In the genomic region with DNA sequence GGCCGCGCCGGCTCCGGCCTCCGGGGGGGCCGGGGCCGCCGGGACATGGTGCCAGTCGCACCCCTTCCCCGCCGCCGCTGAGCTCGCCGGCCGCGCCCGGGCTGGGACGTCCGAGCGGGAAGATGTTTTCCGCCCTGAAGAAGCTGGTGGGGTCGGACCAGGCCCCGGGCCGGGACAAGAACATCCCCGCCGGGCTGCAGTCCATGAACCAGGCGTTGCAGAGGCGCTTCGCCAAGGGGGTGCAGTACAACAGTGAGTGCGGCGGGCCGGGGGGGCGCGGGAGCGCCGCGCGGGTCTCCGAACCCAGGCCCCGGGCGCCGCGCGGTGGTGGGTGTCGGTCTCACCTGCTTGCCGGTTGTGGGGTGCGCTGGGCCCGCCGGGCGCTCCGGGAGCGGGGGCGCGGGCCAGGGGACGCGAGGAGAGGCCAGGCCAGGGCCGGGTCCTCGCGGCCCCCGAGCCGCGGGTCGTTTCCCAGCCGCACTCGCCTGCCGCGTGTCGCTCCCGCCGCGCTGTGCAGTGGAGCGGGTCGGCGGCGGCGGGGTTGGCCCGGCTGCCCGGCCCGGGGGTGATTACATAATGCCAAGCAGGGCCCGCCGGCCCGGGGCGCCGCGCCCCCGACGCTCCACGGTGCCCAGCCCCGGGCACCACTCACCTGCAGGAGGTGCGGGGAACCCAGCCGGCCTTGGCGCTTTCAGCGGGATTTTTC, we compare ENCODE assay signal across 8 cellular contexts. TPM values are rescaled to one million over a fixed set of nuclear protein-coding genes. Genes with fewer than 3 reads are reported as not detected.
DNase-seq lines count a peak whose midpoint lies in the region; ATAC-seq and TF ChIP-seq lines count a peak whose summit lies in the region.

No MANE protein-coding gene starts in this region.

- H3K9me3 Mint-ChIP-seq in CD4-positive, alpha-beta T cell, result no peaks in the 10 kb centered on the region

- H2AFZ ChIP-seq in neural cell (ENCODE audit: low read depth, low read length), result no peak overlapping the region

- DNase-seq in CD4-positive, alpha-beta T cell, result peak in 9 of 10 experiments; percentile 36 to 62 (median 43)
- peak; percentile 74 for DNase-seq in activated CD8-positive, alpha-beta memory T cell treated with anti-CD3 and anti-CD28 coated beads, Interleukin-2, amount 50 U/mL, for 48 hours
- no peak for DNase-seq in esophagus squamous epithelium (lab: John Stamatoyannopoulos, UW)
- DNase-seq in aorta, result peak in 1 of 2 donors; percentile 62
- DNase-seq in GM19240 (ENCODE audit: insufficient read length, low spot score), result no peak

- TF ChIP-seq CTCF in CD4-positive, alpha-beta T cell (IDR thresholded peaks at IDR 0.05), result no peak
- no peak for TF ChIP-seq CTCF in esophagus squamous epithelium (IDR thresholded peaks at IDR 0.05)
- TF ChIP-seq CTCF in neural cell (IDR thresholded peaks at IDR 0.05; ENCODE audit: poor library complexity, severe bottlenecking), result peak; percentile 42

- POLR2A ChIA-PET in CD4-positive, alpha-beta T cell (lab: Charles Lee), result interaction anchor here (0.6 to 3.9 kb wide), 11 partner anchors 9 to 432 kb away, joined by 3 to 30 read pairs (median 4); partner anchors contain the start of genes AJM1, EDF1, TMEM141 and TRAF2

- H3K27ac ChIP-seq in CD4-positive, alpha-beta T cell (ENCODE audit: low read depth, low read length), result no peak overlapping the region
- H3K27ac ChIP-seq in HUES6 (ENCODE audit: low read depth, low read length), result peak overlapping the region; percentile 92
- H3K27ac ChIP-seq in esophagus squamous epithelium, result peak overlapping the region; percentile 86 to 96 (median 92)
- H3K27ac ChIP-seq in neural cell (ENCODE audit: low read length), result peak overlapping the region; percentile 53
- no peak overlapping the region for H3K27ac ChIP-seq in aorta (ENCODE audit: low read depth in 1 of 2, low read length in 2 of 2)

- peak overlapping the region; percentile 86 for H3K4me3 Mint-ChIP-seq in CD4-positive, alpha-beta T cell

- H3K36me3 ChIP-seq in HUES6 (ENCODE audit: control insufficient read depth, insufficient read depth, low read length) (peaks cover 41% of the 10 kb centered on the region), esophagus squamous epithelium (peaks cover 0 to 45% (median 0%) of the 10 kb centered on the region in 3 donors), neural cell (ENCODE audit: insufficient read depth, low read length) (no peaks in the 10 kb centered on the region), aorta (ENCODE audit: control insufficient read depth in 1 of 2, insufficient read depth in 2 of 2, low read length in 1 of 2) (no peaks in the 10 kb centered on the region)

- peak overlapping the region; percentile 90 for H3K4me3 ChIP-seq in HUES6 (ENCODE audit: low read depth, low read length)
- peak overlapping the region; percentile 84 to 98 (median 89) for H3K4me3 ChIP-seq in esophagus squamous epithelium
- H3K4me3 ChIP-seq in neural cell (ENCODE audit: low read length), result peak overlapping the region; percentile 76
- peak overlapping the region; percentile 91 to 92 for H3K4me3 ChIP-seq in aorta (ENCODE audit: low read length in 2 of 2)

- peaks cover 23% of the 10 kb centered on the region for H3K36me3 Mint-ChIP-seq in CD4-positive, alpha-beta T cell (ENCODE audit: low read depth)

- 0 to 2% methylated on average over 2 to 15 of the region's 93 CpGs for WGBS in esophagus squamous epithelium, 2 donors
- 1% methylated on average over 68 to 93 of the region's 93 CpGs for whole genome bisulfite sequencing in aorta, 2 donors

- H3K9me3 ChIP-seq in CD4-positive, alpha-beta T cell (ENCODE audit: control insufficient read depth, low read length), result no peaks in the 10 kb centered on the region
- H3K9me3 ChIP-seq in HUES6 (ENCODE audit: control insufficient read depth, insufficient read depth, low read depth, low read length) (no peaks in the 10 kb centered on the region), esophagus squamous epithelium (no peaks in the 10 kb centered on the region), neural cell (ENCODE audit: low read length) (no peaks in the 10 kb centered on the region), aorta (ENCODE audit: control insufficient read depth, low read length) (no peaks in the 10 kb centered on the region)

- peak; percentile 54 for ATAC-seq in CD4-positive, alpha-beta T cell (ENCODE audit: poor library complexity)
- ATAC-seq in GM21390 (IDR thresholded peaks at IDR 0.05; ENCODE audit: unreplicated experiment), result peak; percentile 30
- ATAC-seq in aorta (ENCODE audit: low FRiP score), result peak; percentile 2

- H3K4me1 ChIP-seq in HUES6 (ENCODE audit: control insufficient read depth, insufficient read depth, low read length), result peaks cover 21% of the 10 kb centered on the region; the same call in 1 of the 2 replicates
- H3K4me1 ChIP-seq in esophagus squamous epithelium, result peaks cover 27 to 57% (median 27%) of the 10 kb centered on the region in 3 donors
- no peaks in the 10 kb centered on the region for H3K4me1 ChIP-seq in aorta (ENCODE audit: control insufficient read depth in 1 of 2, insufficient read depth in 2 of 2, low read length in 2 of 2)

- TF ChIP-seq RAD21 in neural cell (conservative IDR thresholded peaks at IDR 0.05), result no peak

- H3K79me2 ChIP-seq in neural cell (replicated peaks; ENCODE audit: insufficient read depth, low read length), result peaks cover 28% of the 10 kb centered on the region

- no peaks in the 10 kb centered on the region for H3K27me3 Mint-ChIP-seq in CD4-positive, alpha-beta T cell

- H3K9me2 ChIP-seq in neural cell (ENCODE audit: insufficient read depth, low read length), result no peaks in the 10 kb centered on the region

- H3K9ac ChIP-seq in HUES6 (ENCODE audit: low read length) (peak overlapping the region; percentile 93), neural cell (ENCODE audit: low read length) (peak overlapping the region; percentile 80)

- CTCF ChIA-PET in CD4-positive, alpha-beta T cell (lab: Charles Lee), result interaction anchor here (1.2 to 3.8 kb wide), 3 partner anchors 16 to 34 kb away, joined by 3 to 18 read pairs (median 6); partner anchors contain the start of genes AJM1 and TMEM141

- H3K4me2 ChIP-seq in neural cell (ENCODE audit: low read length), result peak overlapping the region; percentile 95

- peaks cover 44% of the 10 kb centered on the region for H3K4me1 Mint-ChIP-seq in CD4-positive, alpha-beta T cell (ENCODE audit: low read depth)

- TF ChIP-seq EP300 in neural cell (conservative IDR thresholded peaks at IDR 0.05; ENCODE audit: poor library complexity, severe bottlenecking), result no peak

- H3F3A ChIP-seq in neural cell (ENCODE audit: insufficient read depth, low read length, poor library complexity, severe bottlenecking), result no peaks in the 10 kb centered on the region

- no peaks in the 10 kb centered on the region for H3K27me3 ChIP-seq in CD4-positive, alpha-beta T cell (ENCODE audit: control insufficient read depth, insufficient read depth, low read length)
- H3K27me3 ChIP-seq in HUES6 (ENCODE audit: control insufficient read depth, insufficient read depth, low read length), result 0 out of 2 replicates have a peak, but pooled peaks cover 5% of the 10 kb centered on the region
- H3K27me3 ChIP-seq in esophagus squamous epithelium, result peaks cover 0 to 3% (median 0%) of the 10 kb centered on the region in 4 donors
- no peaks in the 10 kb centered on the region for H3K27me3 ChIP-seq in neural cell (ENCODE audit: insufficient read depth, low read depth, low read length)
- no peaks in the 10 kb centered on the region for H3K27me3 ChIP-seq in aorta (ENCODE audit: control insufficient read depth in 1 of 2, insufficient read depth in 2 of 2, low read length in 1 of 2)

- H4K20me1 ChIP-seq in neural cell (ENCODE audit: insufficient read depth), result no peaks in the 10 kb centered on the region

- intact Hi-C loops in CD4-positive, alpha-beta T cell (cut with DNase I, micrococcal nuclease), result loop anchor here (2.0 to 10.0 kb wide), 5 partner anchors 33 to 403 kb away; partner anchors contain the start of genes PHPT1 (in 1 of the 2), SNAPC4 (in 1 of the 2) and TRAF2 (in 1 of the 2)
- intact Hi-C loops in esophagus squamous epithelium (cut with DNase I), result no loop called here
- intact Hi-C loops in aorta (cut with DNase I), result loop anchor here in 1 of 2 donors (5.0 kb wide), 1 partner anchor 34 kb away; the partner anchor contains the start of gene AJM1

- TF ChIP-seq POLR2A in esophagus squamous epithelium (IDR thresholded peaks at IDR 0.05), result no peak

- H3K27ac Mint-ChIP-seq in CD4-positive, alpha-beta T cell, result peak overlapping the region; percentile 41

TF ChIP-seq in neural cell, 6 proteins besides CTCF, POLR2A, EP300 and RAD21:
- TF ChIP-seq TAF1 (IDR thresholded peaks at IDR 0.05; ENCODE audit: low read depth) (peak; percentile 24), SMC3 (conservative IDR thresholded peaks at IDR 0.05; ENCODE audit: poor library complexity) (peak; percentile 15), MXI1 (conservative IDR thresholded peaks at IDR 0.05; ENCODE audit: poor library complexity, severe bottlenecking) (no peak)

RNA-seq across cellular contexts. Expression of gene RABL6, which starts 0.5 kb away (rescaled TPM):
- total RNA-seq in CD4-positive, alpha-beta T cell, result 10 to 100 TPM; 46.4 to 48.5 TPM
- total RNA-seq in esophagus squamous epithelium, result 10 to 100 TPM; 54.9 to 70.7 (median 61.5) TPM
- polyA plus RNA-seq in neural cell, result 46.4 and 58.8 TPM in 2 replicates
- 82.0 and 87.6 TPM in 2 replicates for polyA minus RNA-seq in neural cell
- 10 to 100 TPM; 47.2 to 52.0 TPM for total RNA-seq in aorta
- 10 to 100 TPM; 31.3 to 76.1 TPM for polyA plus RNA-seq in aorta

RNA-seq across cellular contexts. Expression of gene CCDC183, which starts 12.1 kb away (rescaled TPM):
- 1 to 10 TPM; 3.0 to 4.6 TPM for total RNA-seq in CD4-positive, alpha-beta T cell
- total RNA-seq in esophagus squamous epithelium, result 1 to 10 TPM in 1 of 4 donors, not detected in 3; 2.1 TPM
- polyA plus RNA-seq in neural cell, result 5.5 and 8.8 TPM in 2 replicates
- 4.5 and 5.6 TPM in 2 replicates for polyA minus RNA-seq in neural cell
- total RNA-seq in aorta, result under 1 TPM; 0.45 to 0.58 TPM
- polyA plus RNA-seq in aorta, result under 1 TPM; 0.46 to 0.50 TPM

RNA-seq across cellular contexts. Expression of gene TMEM141, which starts 17.1 kb away (rescaled TPM):
- total RNA-seq in CD4-positive, alpha-beta T cell, result 10 to 100 TPM; 14.6 to 17.1 TPM
- total RNA-seq in esophagus squamous epithelium, result 100 to 1,000 TPM; 109 to 129 (median 123) TPM
- polyA plus RNA-seq in neural cell, result 30.1 and 33.1 TPM in 2 replicates
- 14.5 and 20.0 TPM in 2 replicates for polyA minus RNA-seq in neural cell
- total RNA-seq in aorta, result 10 to 100 TPM; 26.6 to 27.0 TPM
- 10 to 100 TPM; 57.0 to 95.8 TPM for polyA plus RNA-seq in aorta

RNA-seq across cellular contexts. Expression of gene AJM1, which starts 34.0 kb away (rescaled TPM):
- total RNA-seq in CD4-positive, alpha-beta T cell, result 1 to 10 TPM; 1.1 to 1.2 TPM
- 1 to 10 TPM in 2 of 4 donors, under 1 TPM in 2; 0.32 to 2.3 (median 1.0) TPM for total RNA-seq in esophagus squamous epithelium
- 1.5 TPM in 2 replicates for polyA plus RNA-seq in neural cell
- 2.2 TPM in 2 replicates for polyA minus RNA-seq in neural cell
- 1 to 10 TPM; 6.1 to 6.2 TPM for total RNA-seq in aorta
- polyA plus RNA-seq in aorta, result 10 to 100 TPM in 1 of 2 donors, under 1 TPM in 1; 0.63 to 26.9 TPM

RNA-seq across cellular contexts. Expression of gene PHPT1, which starts 41.0 kb away (rescaled TPM):
- total RNA-seq in CD4-positive, alpha-beta T cell, result 10 to 100 TPM; 13.6 to 17.8 TPM
- total RNA-seq in esophagus squamous epithelium (10 to 100 TPM; 21.9 to 53.2 (median 42.2) TPM), aorta (10 to 100 TPM; 65.6 to 84.1 TPM)
- polyA plus RNA-seq in neural cell (279 and 293 TPM in 2 replicates), aorta (100 to 1,000 TPM; 129 to 165 TPM)
- polyA minus RNA-seq in neural cell, result 73.4 and 85.2 TPM in 2 replicates

Comparison
In these comparisons a context has a peak if more than half of its experiments do, and no peak if none do; other contexts are left out.
1. ATAC-seq: peak in every context shown above with its lines; median percentile 54 in CD4-positive, alpha-beta T cell; 30 in GM21390; 2 in aorta.
2. DNase-seq: peak in CD4-positive, alpha-beta T cell (9 of 10) and activated CD8-positive, alpha-beta memory T cell treated with anti-CD3 and anti-CD28 coated beads, Interleukin-2, amount 50 U/mL, for 48 hours (single experiment); none in esophagus squamous epithelium (single experiment) and GM19240 (single experiment).
3. H3K27ac ChIP-seq: peak in HUES6 (single experiment), esophagus squamous epithelium (4 of 4) and neural cell (single experiment); none in CD4-positive, alpha-beta T cell (single experiment) and aorta (0 of 2).
4. Peak in every context shown above with its lines, with median percentiles within 50 percentile points of each other: H3K4me3 ChIP-seq.